ENCODE assay signal across 9 cellular contexts in genomic region chr12:108516511-108517275, GRCh38. TPM values are rescaled to one million over a fixed set of nuclear protein-coding genes. Genes with fewer than 3 reads are reported as not detected.
A peak's percentile ranks its signal among the peaks of the same experiment; 100 is the strongest.
DNase-seq lines count a peak whose midpoint lies in the region; ATAC-seq and TF ChIP-seq lines count a peak whose summit lies in the region.
"Had no signal": no experiment of that assay in that cellular context is flagged by ENCODE, and none has a peak within 500 bp of the region (broad histone marks: within the 10 kb centered on the region; RNA-seq: fewer than 3 reads in every experiment).

No MANE protein-coding gene starts in this region.

- intact Hi-C loops in Calu3 (cut with micrococcal nuclease; ENCODE audit: unreplicated experiment), result loop anchor here (10.0 kb wide), 2 partner anchors 212 to 832 kb away; partner anchors contain the start of gene PWP1
- intact Hi-C loops in activated T-helper 2 cell treated with anti-CD3 and anti-CD28 coated beads, Interferon-gamma antibody, Interleukin-2, Interleukin-4, amounts not matched to agents 10 μg/mL and 5 μg/mL and 100 μg/mL, durations not matched to agents 14 hours and 24 hours and 36 hours (cut with micrococcal nuclease), result loop anchor here (5.0 to 10.0 kb wide), 3 partner anchors 576 to 1056 kb away; partner anchors contain the start of genes ALKBH2, MMAB and MVK

- peaks cover 80% of the 10 kb centered on the region for H3K36me3 Mint-ChIP-seq in Calu3 (ENCODE audit: insufficient read depth, unreplicated experiment)
- H3K36me3 Mint-ChIP-seq in activated T-helper 2 cell treated with anti-CD3 and anti-CD28 coated beads, Interferon-gamma antibody, Interleukin-2, Interleukin-4, amounts not matched to agents 10 μg/mL and 5 μg/mL and 100 μg/mL, durations not matched to agents 14 hours and 24 hours and 36 hours (ENCODE audit: low read depth), result peaks cover 34% of the 10 kb centered on the region

- H3K9me3 ChIP-seq in HEK293 (ENCODE audit: control insufficient read depth, insufficient read depth, low read depth, low read length) (no peaks in the 10 kb centered on the region), muscle layer of colon (ENCODE audit: low read length) (no peaks in the 10 kb centered on the region)

- H3K27ac ChIP-seq in HEK293 (ENCODE audit: extremely low read depth, low read depth, low read length), result no peak overlapping the region
- no peak overlapping the region for H3K27ac ChIP-seq in muscle layer of colon (ENCODE audit: low read depth, low read length)

- H3K4me3 ChIP-seq in HEK293 (ENCODE audit: low read depth, low read length) (no peak overlapping the region), muscle layer of colon (ENCODE audit: low read depth in 1 of 2, low read length in 2 of 2) (no peak overlapping the region)

- peak overlapping the region; percentile 96 for H3K4me3 Mint-ChIP-seq in Calu3 (ENCODE audit: low read depth, unreplicated experiment)
- peak overlapping the region; percentile 86 for H3K4me3 Mint-ChIP-seq in activated T-helper 2 cell treated with anti-CD3 and anti-CD28 coated beads, Interferon-gamma antibody, Interleukin-2, Interleukin-4, amounts not matched to agents 10 μg/mL and 5 μg/mL and 100 μg/mL, durations not matched to agents 14 hours and 24 hours and 36 hours (ENCODE audit: low read depth)

- H3K27me3 ChIP-seq in muscle layer of colon (ENCODE audit: control insufficient read depth in 1 of 2, insufficient read depth in 2 of 2, low read length in 2 of 2), result no peaks in the 10 kb centered on the region

- peaks cover 5 to 51% of the 10 kb centered on the region in 2 experiments; a peak in 2 of 3 replicates for H3K36me3 ChIP-seq in HEK293 (ENCODE audit: control insufficient read depth in 2 of 2, insufficient read depth in 1 of 2, low read length in 2 of 2)
- peaks cover 36% of the 10 kb centered on the region for H3K36me3 ChIP-seq in muscle layer of colon (ENCODE audit: insufficient read depth, low read length)

- TF ChIP-seq CTCF in Calu3 (IDR thresholded peaks at IDR 0.05; ENCODE audit: unreplicated experiment) (no peak), HEK293 (tag by site-specific recombination; IDR thresholded peaks at IDR 0.05) (no peak)

- peak overlapping the region; percentile 71 for H3K9ac ChIP-seq in muscle layer of colon (ENCODE audit: low read length)

- peaks cover 13% of the 10 kb centered on the region for H3K27me3 Mint-ChIP-seq in Calu3 (ENCODE audit: unreplicated experiment)
- no peaks in the 10 kb centered on the region for H3K27me3 Mint-ChIP-seq in activated T-helper 2 cell treated with anti-CD3 and anti-CD28 coated beads, Interferon-gamma antibody, Interleukin-2, Interleukin-4, amounts not matched to agents 10 μg/mL and 5 μg/mL and 100 μg/mL, durations not matched to agents 14 hours and 24 hours and 36 hours (ENCODE audit: low read depth)

- no peak for ATAC-seq in HG03175 (IDR thresholded peaks at IDR 0.05; ENCODE audit: unreplicated experiment)

- no TSS peak for BruUV-seq in Calu3 (replicated peaks; lab: Mats Ljungman, UMichigan)

- CTCF ChIA-PET in Calu3 (lab: Charles Lee), result interaction anchor here (0.6 kb wide), 1 partner anchor 49 kb away, joined by 3 read pairs; no protein-coding TSS in a partner anchor
- CTCF ChIA-PET in HEK293 (lab: Yijun Ruan, JAX), result interaction anchor here (0.6 to 1.2 kb wide), 4 partner anchors 13 to 576 kb away, joined by 3 read pairs; partner anchors contain the start of gene ALKBH2

- POLR2A ChIA-PET in HEK293 (lab: Yijun Ruan, JAX), result interaction anchor here (2.0 kb wide), 1 partner anchor 46 kb away, joined by 6 read pairs; the partner anchor contains the start of gene ISCU

- peaks cover 20% of the 10 kb centered on the region for H3K4me1 Mint-ChIP-seq in Calu3 (ENCODE audit: low read depth, unreplicated experiment)
- H3K4me1 Mint-ChIP-seq in activated T-helper 2 cell treated with anti-CD3 and anti-CD28 coated beads, Interferon-gamma antibody, Interleukin-2, Interleukin-4, amounts not matched to agents 10 μg/mL and 5 μg/mL and 100 μg/mL, durations not matched to agents 14 hours and 24 hours and 36 hours (ENCODE audit: low read depth), result peaks cover 25% of the 10 kb centered on the region

- H3K9me3 Mint-ChIP-seq in Calu3 (ENCODE audit: low read depth, unreplicated experiment), result no peaks in the 10 kb centered on the region
- no peaks in the 10 kb centered on the region for H3K9me3 Mint-ChIP-seq in activated T-helper 2 cell treated with anti-CD3 and anti-CD28 coated beads, Interferon-gamma antibody, Interleukin-2, Interleukin-4, amounts not matched to agents 10 μg/mL and 5 μg/mL and 100 μg/mL, durations not matched to agents 14 hours and 24 hours and 36 hours

- DNase-seq in Calu3 (no peak), cerebellum (ENCODE audit: low spot score) (no peak)
- no peak for DNase-seq in activated T-helper 2 cell treated with anti-CD3 and anti-CD28 coated beads, Interferon-gamma antibody, Interleukin-2, Interleukin-4, amounts not matched to agents 10 μg/mL and 5 μg/mL and 100 μg/mL, durations not matched to agents 14 hours and 24 hours and 36 hours (ENCODE audit: low spot score)
- no peak for DNase-seq in stimulated activated CD4-positive, alpha-beta T cell treated with anti-CD3 and anti-CD28 coated beads, Interleukin-4, amount 100 ng/mL, for 1 hour
- DNase-seq: activated CD4-positive, CD25-positive, alpha-beta regulatory T cell; effector memory CD4-positive, alpha-beta T cell had no signal

- H3K27ac Mint-ChIP-seq in Calu3 (ENCODE audit: unreplicated experiment), result peak overlapping the region; percentile 44
- H3K27ac Mint-ChIP-seq in activated T-helper 2 cell treated with anti-CD3 and anti-CD28 coated beads, Interferon-gamma antibody, Interleukin-2, Interleukin-4, amounts not matched to agents 10 μg/mL and 5 μg/mL and 100 μg/mL, durations not matched to agents 14 hours and 24 hours and 36 hours, result no peak overlapping the region

- H3K4me1 ChIP-seq in HEK293 (ENCODE audit: control insufficient read depth, insufficient read depth, low read length), result no peaks in the 10 kb centered on the region
- H3K4me1 ChIP-seq in muscle layer of colon (ENCODE audit: insufficient read depth, low read length), result peaks cover 12% of the 10 kb centered on the region

TF ChIP-seq in HEK293, 187 proteins besides CTCF, POLR2A, EP300 and RAD21 (continues in another document):
- no peak for TF ChIP-seq IKZF3 (tag by site-specific recombination; IDR thresholded peaks at IDR 0.05)
- no peak for TF ChIP-seq ZSCAN5A (tag by site-specific recombination; IDR thresholded peaks at IDR 0.05)
- TF ChIP-seq SP2 (tag by site-specific recombination; IDR thresholded peaks at IDR 0.05), result peak; percentile 11; the same call in 1 of the 2 replicates
- TF ChIP-seq ZNF664 (tag by site-specific recombination; IDR thresholded peaks at IDR 0.05), result no peak
- TF ChIP-seq ZNF654 (tag by site-specific recombination; IDR thresholded peaks at IDR 0.05; ENCODE audit: low read depth), result 0 out of 2 replicates have a peak, but pooled peaks have one; percentile 13
- TF ChIP-seq ZNF23 (tag by site-specific recombination; IDR thresholded peaks at IDR 0.05; ENCODE audit: borderline replicate concordance), result no peak
- 0 out of 2 replicates have a peak, but pooled peaks have one; percentile 13 for TF ChIP-seq ZNF600 (tag by site-specific recombination; IDR thresholded peaks at IDR 0.05)
- no peak for TF ChIP-seq ZNF514 (tag by site-specific recombination; IDR thresholded peaks at IDR 0.05)
- no peak for TF ChIP-seq ZNF398 (tag by site-specific recombination; IDR thresholded peaks at IDR 0.05)
- no peak for TF ChIP-seq HOXC10 (CRISPR knock-in tag; IDR thresholded peaks at IDR 0.05)
- no peak for TF ChIP-seq ZNF394 (tag by site-specific recombination; IDR thresholded peaks at IDR 0.05; ENCODE audit: borderline replicate concordance)
- TF ChIP-seq ZNF624 (tag by site-specific recombination; IDR thresholded peaks at IDR 0.05), result no peak
- TF ChIP-seq ZSCAN23 (tag by site-specific recombination; IDR thresholded peaks at IDR 0.05), result no peak
- no peak for TF ChIP-seq ZNF416 (tag by site-specific recombination; IDR thresholded peaks at IDR 0.05)

RNA-seq across cellular contexts. Expression of gene FICD, which starts 1.6 kb away (rescaled TPM):
- total RNA-seq in Calu3 (2022) (14.3 and 15.4 TPM in 2 replicates), cerebellum (3.4 TPM)
- total RNA-seq in activated T-helper 2 cell treated with anti-CD3 and anti-CD28 coated beads, Interferon-gamma antibody, Interleukin-2, Interleukin-4, amounts not matched to agents 10 μg/mL and 5 μg/mL and 100 μg/mL, durations not matched to agents 14 hours and 24 hours and 36 hours, result 5.8 and 7.1 TPM in 2 replicates

RNA-seq across cellular contexts. Expression of gene SART3, which starts 44.3 kb away (rescaled TPM):
- 91.7 and 98.7 TPM in 2 replicates for total RNA-seq in Calu3 (2022)
- total RNA-seq in activated T-helper 2 cell treated with anti-CD3 and anti-CD28 coated beads, Interferon-gamma antibody, Interleukin-2, Interleukin-4, amounts not matched to agents 10 μg/mL and 5 μg/mL and 100 μg/mL, durations not matched to agents 14 hours and 24 hours and 36 hours, result 85.8 and 92.6 TPM in 2 replicates
- total RNA-seq in cerebellum, result 112 TPM

RNA-seq across cellular contexts. Expression of gene ISCU, which starts 45.7 kb away (rescaled TPM):
- 71.6 and 85.8 TPM in 2 replicates for total RNA-seq in Calu3 (2022)
- 62.9 and 63.5 TPM in 2 replicates for total RNA-seq in activated T-helper 2 cell treated with anti-CD3 and anti-CD28 coated beads, Interferon-gamma antibody, Interleukin-2, Interleukin-4, amounts not matched to agents 10 μg/mL and 5 μg/mL and 100 μg/mL, durations not matched to agents 14 hours and 24 hours and 36 hours
- total RNA-seq in cerebellum, result 40.1 TPM
